1 cellular context compared by ENCODE assay signal in the genomic region with DNA sequence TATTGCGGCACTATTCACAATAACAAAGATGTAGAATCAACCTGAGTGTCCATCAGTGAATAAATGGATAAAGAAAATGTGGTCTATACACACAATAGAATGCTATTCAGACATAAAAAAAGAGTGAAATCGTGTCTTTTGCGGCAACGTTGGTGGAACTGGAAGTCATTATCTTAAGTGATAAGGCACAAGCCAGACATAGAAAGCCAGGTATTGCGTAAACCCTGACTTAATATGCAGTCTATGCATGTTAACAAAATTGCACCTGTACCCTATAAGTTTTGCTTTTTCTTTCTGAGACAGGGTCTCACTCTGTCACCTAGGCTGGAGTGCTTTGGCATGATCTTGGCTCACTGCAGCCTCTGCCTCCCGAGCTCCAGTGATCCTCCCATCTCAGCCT.
TF ChIP-seq lines count a peak whose summit lies in the region.

No MANE protein-coding gene starts in this region.

TF ChIP-seq in H1, 55 proteins besides CTCF, POLR2A, EP300 and RAD21:
- TF ChIP-seq CEBPB (IDR thresholded peaks at IDR 0.05; ENCODE audit: low read depth, low read length) (peak; percentile 57), YY1 (IDR thresholded peaks at IDR 0.05; ENCODE audit: low read depth, low read length) (no peak)
